Comparison of ENCODE assay signal across 1 cellular context in the genomic region with DNA sequence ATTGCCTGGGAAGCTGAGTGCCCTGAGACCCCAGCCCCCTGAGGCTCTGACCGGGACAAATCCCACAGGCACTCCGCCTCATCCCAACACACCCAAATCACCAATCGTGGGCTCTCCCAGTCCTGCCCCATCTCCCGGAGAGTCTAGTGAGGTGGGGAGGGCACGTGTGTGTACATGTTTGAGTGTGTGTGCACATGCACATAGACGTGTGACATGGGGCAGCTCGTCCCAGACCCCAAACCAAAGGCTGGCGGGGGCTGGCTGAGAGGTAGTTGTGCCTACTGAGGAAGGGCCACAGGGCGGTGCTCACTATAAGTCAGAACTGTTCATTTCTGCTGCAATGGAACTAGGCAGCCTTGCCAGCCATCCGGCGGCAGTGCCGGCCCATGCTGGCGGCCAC.
TF ChIP-seq lines count a peak whose summit lies in the region.

No MANE protein-coding gene starts in this region.

TF ChIP-seq in HepG2, 621 proteins besides CTCF, POLR2A, EP300 and RAD21:
- no peak for TF ChIP-seq TBX2 (CRISPR knock-in tag; IDR thresholded peaks at IDR 0.05; ENCODE audit: borderline replicate concordance)
- TF ChIP-seq ZNF556 (CRISPR knock-in tag; IDR thresholded peaks at IDR 0.05; ENCODE audit: borderline replicate concordance), result 0 out of 2 replicates have a peak, but pooled peaks have one; percentile 10
- no peak for TF ChIP-seq NR2C2 (CRISPR knock-in tag; IDR thresholded peaks at IDR 0.05; ENCODE audit: borderline replicate concordance)
- TF ChIP-seq TAF1 (CRISPR knock-in tag; IDR thresholded peaks at IDR 0.05), result peak; percentile 15; the same call in 1 of the 2 replicates
- 0 out of 2 replicates have a peak, but pooled peaks have one; percentile 20 for TF ChIP-seq PHF8 (CRISPR knock-in tag; IDR thresholded peaks at IDR 0.05)
- TF ChIP-seq FLYWCH1 (CRISPR knock-in tag; IDR thresholded peaks at IDR 0.05), result 0 out of 2 replicates have a peak, but pooled peaks have one; percentile 31
- TF ChIP-seq, protein P1, sequence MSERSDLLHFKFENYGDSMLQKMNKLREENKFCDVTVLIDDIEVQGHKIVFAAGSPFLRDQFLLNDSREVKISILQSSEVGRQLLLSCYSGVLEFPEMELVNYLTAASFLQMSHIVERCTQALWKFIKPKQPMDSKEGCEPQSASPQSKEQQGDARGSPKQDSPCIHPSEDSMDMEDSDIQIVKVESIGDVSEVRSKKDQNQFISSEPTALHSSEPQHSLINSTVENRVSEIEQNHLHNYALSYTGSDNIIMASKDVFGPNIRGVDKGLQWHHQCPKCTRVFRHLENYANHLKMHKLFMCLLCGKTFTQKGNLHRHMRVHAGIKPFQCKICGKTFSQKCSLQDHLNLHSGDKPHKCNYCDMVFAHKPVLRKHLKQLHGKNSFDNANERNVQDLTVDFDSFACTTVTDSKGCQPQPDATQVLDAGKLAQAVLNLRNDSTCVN (CRISPR knock-in tag; IDR thresholded peaks at IDR 0.05; ENCODE audit: borderline replicate concordance), result no peak
- TF ChIP-seq KDM5A (IDR thresholded peaks at IDR 0.05; ENCODE audit: borderline replicate concordance, low read length), result no peak
- no peak for TF ChIP-seq NAIF1 (CRISPR knock-in tag; IDR thresholded peaks at IDR 0.05; ENCODE audit: borderline replicate concordance)
- TF ChIP-seq ZNF367 (CRISPR knock-in tag; IDR thresholded peaks at IDR 0.05; ENCODE audit: borderline replicate concordance), result no peak
- TF ChIP-seq, protein P2, sequence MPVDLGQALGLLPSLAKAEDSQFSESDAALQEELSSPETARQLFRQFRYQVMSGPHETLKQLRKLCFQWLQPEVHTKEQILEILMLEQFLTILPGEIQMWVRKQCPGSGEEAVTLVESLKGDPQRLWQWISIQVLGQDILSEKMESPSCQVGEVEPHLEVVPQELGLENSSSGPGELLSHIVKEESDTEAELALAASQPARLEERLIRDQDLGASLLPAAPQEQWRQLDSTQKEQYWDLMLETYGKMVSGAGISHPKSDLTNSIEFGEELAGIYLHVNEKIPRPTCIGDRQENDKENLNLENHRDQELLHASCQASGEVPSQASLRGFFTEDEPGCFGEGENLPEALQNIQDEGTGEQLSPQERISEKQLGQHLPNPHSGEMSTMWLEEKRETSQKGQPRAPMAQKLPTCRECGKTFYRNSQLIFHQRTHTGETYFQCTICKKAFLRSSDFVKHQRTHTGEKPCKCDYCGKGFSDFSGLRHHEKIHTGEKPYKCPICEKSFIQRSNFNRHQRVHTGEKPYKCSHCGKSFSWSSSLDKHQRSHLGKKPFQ (CRISPR knock-in tag; IDR thresholded peaks at IDR 0.05; ENCODE audit: insufficient replicate concordance), result peak; percentile 38
- peak; percentile 50 for TF ChIP-seq RBM22 (optimal IDR thresholded peaks at IDR 0.05; ENCODE audit: low read length)
- TF ChIP-seq ZNF331 (CRISPR knock-in tag; IDR thresholded peaks at IDR 0.05), result no peak
- TF ChIP-seq ZNF224 (CRISPR knock-in tag; IDR thresholded peaks at IDR 0.05), result peak; percentile 61; the same call in 1 of the 2 replicates
- TF ChIP-seq, protein P3, sequence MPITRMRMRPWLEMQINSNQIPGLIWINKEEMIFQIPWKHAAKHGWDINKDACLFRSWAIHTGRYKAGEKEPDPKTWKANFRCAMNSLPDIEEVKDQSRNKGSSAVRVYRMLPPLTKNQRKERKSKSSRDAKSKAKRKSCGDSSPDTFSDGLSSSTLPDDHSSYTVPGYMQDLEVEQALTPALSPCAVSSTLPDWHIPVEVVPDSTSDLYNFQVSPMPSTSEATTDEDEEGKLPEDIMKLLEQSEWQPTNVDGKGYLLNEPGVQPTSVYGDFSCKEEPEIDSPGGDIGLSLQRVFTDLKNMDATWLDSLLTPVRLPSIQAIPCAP (CRISPR knock-in tag; IDR thresholded peaks at IDR 0.05; ENCODE audit: low read depth), result 0 out of 2 replicates have a peak, but pooled peaks have one; percentile 5
- TF ChIP-seq ZNF605 (CRISPR knock-in tag; IDR thresholded peaks at IDR 0.05), result 0 out of 2 replicates have a peak, but pooled peaks have one; percentile 36
- TF ChIP-seq, protein P4, sequence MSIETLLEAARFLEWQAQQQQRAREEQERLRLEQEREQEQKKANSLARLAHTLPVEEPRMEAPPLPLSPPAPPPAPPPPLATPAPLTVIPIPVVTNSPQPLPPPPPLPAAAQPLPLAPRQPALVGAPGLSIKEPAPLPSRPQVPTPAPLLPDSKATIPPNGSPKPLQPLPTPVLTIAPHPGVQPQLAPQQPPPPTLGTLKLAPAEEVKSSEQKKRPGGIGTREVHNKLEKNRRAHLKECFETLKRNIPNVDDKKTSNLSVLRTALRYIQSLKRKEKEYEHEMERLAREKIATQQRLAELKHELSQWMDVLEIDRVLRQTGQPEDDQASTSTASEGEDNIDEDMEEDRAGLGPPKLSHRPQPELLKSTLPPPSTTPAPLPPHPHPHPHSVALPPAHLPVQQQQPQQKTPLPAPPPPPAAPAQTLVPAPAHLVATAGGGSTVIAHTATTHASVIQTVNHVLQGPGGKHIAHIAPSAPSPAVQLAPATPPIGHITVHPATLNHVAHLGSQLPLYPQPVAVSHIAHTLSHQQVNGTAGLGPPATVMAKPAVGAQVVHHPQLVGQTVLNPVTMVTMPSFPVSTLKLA (IDR thresholded peaks at IDR 0.05), result peak; percentile 70
- TF ChIP-seq, protein P5, sequence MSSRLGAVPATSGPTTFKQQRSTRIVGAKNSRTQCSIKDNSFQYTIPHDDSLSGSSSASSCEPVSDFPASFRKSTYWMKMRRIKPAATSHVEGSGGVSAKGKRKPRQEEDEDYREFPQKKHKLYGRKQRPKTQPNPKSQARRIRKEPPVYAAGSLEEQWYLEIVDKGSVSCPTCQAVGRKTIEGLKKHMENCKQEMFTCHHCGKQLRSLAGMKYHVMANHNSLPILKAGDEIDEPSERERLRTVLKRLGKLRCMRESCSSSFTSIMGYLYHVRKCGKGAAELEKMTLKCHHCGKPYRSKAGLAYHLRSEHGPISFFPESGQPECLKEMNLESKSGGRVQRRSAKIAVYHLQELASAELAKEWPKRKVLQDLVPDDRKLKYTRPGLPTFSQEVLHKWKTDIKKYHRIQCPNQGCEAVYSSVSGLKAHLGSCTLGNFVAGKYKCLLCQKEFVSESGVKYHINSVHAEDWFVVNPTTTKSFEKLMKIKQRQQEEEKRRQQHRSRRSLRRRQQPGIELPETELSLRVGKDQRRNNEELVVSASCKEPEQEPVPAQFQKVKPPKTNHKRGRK (CRISPR knock-in tag; IDR thresholded peaks at IDR 0.05), result no peak
- TF ChIP-seq, protein P6, sequence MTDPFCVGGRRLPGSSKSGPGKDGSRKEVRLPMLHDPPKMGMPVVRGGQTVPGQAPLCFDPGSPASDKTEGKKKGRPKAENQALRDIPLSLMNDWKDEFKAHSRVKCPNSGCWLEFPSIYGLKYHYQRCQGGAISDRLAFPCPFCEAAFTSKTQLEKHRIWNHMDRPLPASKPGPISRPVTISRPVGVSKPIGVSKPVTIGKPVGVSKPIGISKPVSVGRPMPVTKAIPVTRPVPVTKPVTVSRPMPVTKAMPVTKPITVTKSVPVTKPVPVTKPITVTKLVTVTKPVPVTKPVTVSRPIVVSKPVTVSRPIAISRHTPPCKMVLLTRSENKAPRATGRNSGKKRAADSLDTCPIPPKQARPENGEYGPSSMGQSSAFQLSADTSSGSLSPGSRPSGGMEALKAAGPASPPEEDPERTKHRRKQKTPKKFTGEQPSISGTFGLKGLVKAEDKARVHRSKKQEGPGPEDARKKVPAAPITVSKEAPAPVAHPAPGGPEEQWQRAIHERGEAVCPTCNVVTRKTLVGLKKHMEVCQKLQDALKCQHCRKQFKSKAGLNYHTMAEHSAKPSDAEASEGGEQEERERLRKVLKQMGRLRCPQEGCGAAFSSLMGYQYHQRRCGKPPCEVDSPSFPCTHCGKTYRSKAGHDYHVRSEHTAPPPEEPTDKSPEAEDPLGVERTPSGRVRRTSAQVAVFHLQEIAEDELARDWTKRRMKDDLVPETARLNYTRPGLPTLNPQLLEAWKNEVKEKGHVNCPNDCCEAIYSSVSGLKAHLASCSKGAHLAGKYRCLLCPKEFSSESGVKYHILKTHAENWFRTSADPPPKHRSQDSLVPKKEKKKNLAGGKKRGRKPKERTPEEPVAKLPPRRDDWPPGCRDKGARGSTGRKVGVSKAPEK (CRISPR knock-in tag; IDR thresholded peaks at IDR 0.05; ENCODE audit: borderline replicate concordance), result 0 out of 2 replicates have a peak, but pooled peaks have one; percentile 38
- no peak for TF ChIP-seq NONO (IDR thresholded peaks at IDR 0.05)
- TF ChIP-seq NONO (CRISPR knock-in tag; conservative IDR thresholded peaks at IDR 0.05), result peak; percentile 43
- TF ChIP-seq ZC3H13 (CRISPR knock-in tag; IDR thresholded peaks at IDR 0.05), result peak; percentile 79
